1 cellular context compared by ENCODE assay signal in genomic region chr5:132371603-132371994, GRCh38.
TF ChIP-seq lines count a peak whose summit lies in the region.

No MANE protein-coding gene starts in this region.

TF ChIP-seq in HEK293, 187 proteins besides CTCF, POLR2A, EP300 and RAD21 (continued from another document):
- TF ChIP-seq, protein P1, sequence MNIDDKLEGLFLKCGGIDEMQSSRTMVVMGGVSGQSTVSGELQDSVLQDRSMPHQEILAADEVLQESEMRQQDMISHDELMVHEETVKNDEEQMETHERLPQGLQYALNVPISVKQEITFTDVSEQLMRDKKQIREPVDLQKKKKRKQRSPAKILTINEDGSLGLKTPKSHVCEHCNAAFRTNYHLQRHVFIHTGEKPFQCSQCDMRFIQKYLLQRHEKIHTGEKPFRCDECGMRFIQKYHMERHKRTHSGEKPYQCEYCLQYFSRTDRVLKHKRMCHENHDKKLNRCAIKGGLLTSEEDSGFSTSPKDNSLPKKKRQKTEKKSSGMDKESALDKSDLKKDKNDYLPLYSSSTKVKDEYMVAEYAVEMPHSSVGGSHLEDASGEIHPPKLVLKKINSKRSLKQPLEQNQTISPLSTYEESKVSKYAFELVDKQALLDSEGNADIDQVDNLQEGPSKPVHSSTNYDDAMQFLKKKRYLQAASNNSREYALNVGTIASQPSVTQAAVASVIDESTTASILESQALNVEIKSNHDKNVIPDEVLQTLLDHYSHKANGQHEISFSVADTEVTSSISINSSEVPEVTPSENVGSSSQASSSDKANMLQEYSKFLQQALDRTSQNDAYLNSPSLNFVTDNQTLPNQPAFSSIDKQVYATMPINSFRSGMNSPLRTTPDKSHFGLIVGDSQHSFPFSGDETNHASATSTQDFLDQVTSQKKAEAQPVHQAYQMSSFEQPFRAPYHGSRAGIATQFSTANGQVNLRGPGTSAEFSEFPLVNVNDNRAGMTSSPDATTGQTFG (tag by site-specific recombination; IDR thresholded peaks at IDR 0.05; ENCODE audit: borderline replicate concordance) = no peak
